In genomic region chr7:78194609-78195008, GRCh38 we compare ENCODE assay signal across 19 cellular contexts.
A peak's percentile ranks its signal among the peaks of the same experiment; 100 is the strongest.
DNase-seq lines count a peak whose midpoint lies in the region; ATAC-seq, FAIRE-seq and TF ChIP-seq lines count a peak whose summit lies in the region.
"Had no signal": no experiment of that assay in that cellular context is flagged by ENCODE, and none has a peak within 500 bp of the region (broad histone marks: within the 10 kb centered on the region; RNA-seq: fewer than 3 reads in every experiment).

No MANE protein-coding gene starts in this region.

- CTCF ChIA-PET in K562 (lab: Yijun Ruan, JAX; ENCODE audit: low intra/inter-chr PET ratio), result no interaction called here

- no peak overlapping the region for H3K4me3 ChIP-seq in left ventricle myocardium inferior
- H3K4me3 ChIP-seq in K562, result no peak overlapping the region
- H3K4me3 ChIP-seq in fibroblast of the aortic adventitia (ENCODE audit: low read depth, low read length), result no peak overlapping the region
- H3K4me3 ChIP-seq: GM12878, GM23338 had no signal

- TF ChIP-seq POLR2A in K562 (conservative IDR thresholded peaks at IDR 0.05), result no peak

- H3K4me2 ChIP-seq in K562 (ENCODE audit: insufficient read depth, low read length), result no peak overlapping the region
- H3K4me2 ChIP-seq: GM23338 had no signal

- FAIRE-seq in K562 (lab: Jason Lieb, UNC), result no peak
- FAIRE-seq: D721Med, GM12878, GM19239 had no signal

- no peaks in the 10 kb centered on the region for H4K20me1 ChIP-seq in K562 (replicated peaks; ENCODE audit: control insufficient read depth, insufficient read depth, low read length)

- no peak for TF ChIP-seq RAD21 in K562 (CRISPR knock-in tag; conservative IDR thresholded peaks at IDR 0.05 in 1 of 2, IDR thresholded peaks at IDR 0.05 in 1 of 2)

- H3K4me1 ChIP-seq in left ventricle myocardium inferior (peaks cover 11% of the 10 kb centered on the region), K562 (replicated peaks in 1 of 2; ENCODE audit: control insufficient read depth in 2 of 2, insufficient read depth in 2 of 2, low read length in 2 of 2) (no peaks in the 10 kb centered on the region)
- H3K4me1 ChIP-seq: Caco-2 had no signal

- no peaks in the 10 kb centered on the region for H3K79me2 ChIP-seq in K562 (ENCODE audit: control insufficient read depth, insufficient read depth, low read length)

- H3K36me3 ChIP-seq in left ventricle myocardium inferior, result no peaks in the 10 kb centered on the region
- H3K36me3 ChIP-seq in K562 (ENCODE audit: control insufficient read depth, insufficient read depth, low read length), result no peaks in the 10 kb centered on the region

- in situ Hi-C loops in K562 (cut with MboI), result no loop called here

- no peak for DNase-seq in left ventricle myocardium superior
- DNase-seq in left ventricle myocardium inferior, result no peak
- peak in 1 of 4 experiments; percentile 9 for DNase-seq in K562 (ENCODE audit: extremely low read depth in 1 of 4, low spot score in 3 of 4)
- peak; percentile 7 for DNase-seq in fibroblast of the aortic adventitia (ENCODE audit: low read depth)
- no peak for DNase-seq in NCI-H446 (lab: John Stamatoyannopoulos, UW)
- DNase-seq in COLO829 (ENCODE audit: low spot score), result no peak
- DNase-seq: C1 segment of cervical spinal cord; Caco-2; CD4-positive, alpha-beta memory T cell; DMS 273 treated with DMSO at 0.1 percent for 48 hours; DMS79; EL; GDM1; H9 had no signal

- BruUV-seq in K562 (replicated peaks; lab: Mats Ljungman, UMichigan), result no TSS peak

- no peaks in the 10 kb centered on the region for H3K9me1 ChIP-seq in K562 (ENCODE audit: control insufficient read depth, insufficient read depth, low read length)

- no peak overlapping the region for H3K9ac ChIP-seq in K562 (ENCODE audit: insufficient read depth in 1 of 2, low read depth in 2 of 2, low read length in 2 of 2)

- H3K27me3 ChIP-seq in left ventricle myocardium inferior (ENCODE audit: low read depth), result no peaks in the 10 kb centered on the region
- H3K27me3 ChIP-seq in K562 (ENCODE audit: control insufficient read depth in 2 of 2, insufficient read depth in 2 of 2, low read length in 2 of 2), result no peaks in the 10 kb centered on the region

- H3K9me3 ChIP-seq in left ventricle myocardium inferior (replicated peaks) (no peaks in the 10 kb centered on the region), K562 (replicated peaks; ENCODE audit: control insufficient read depth, insufficient read depth, low read depth, low read length) (no peaks in the 10 kb centered on the region)
- H3K9me3 ChIP-seq: Caco-2 had no signal

- POLR2A ChIA-PET in K562 (lab: Yijun Ruan, JAX), result interaction anchor here (0.6 to 0.7 kb wide), 2 partner anchors 39 to 396 kb away, joined by 3 to 4 read pairs; no protein-coding TSS in a partner anchor

- no peak for TF ChIP-seq EP300 in K562 (IDR thresholded peaks at IDR 0.05; ENCODE audit: low read length)

- H3K27ac ChIP-seq in left ventricle myocardium inferior (replicated peaks) (no peak overlapping the region), K562 (ENCODE audit: extremely low read depth, low read depth, low read length) (no peak overlapping the region)

- intact Hi-C loops in left ventricle myocardium superior (cut with micrococcal nuclease), result no loop called here
- intact Hi-C loops in left ventricle myocardium inferior (cut with micrococcal nuclease), result no loop called here
- intact Hi-C loops in K562 (cut with micrococcal nuclease), result no loop called here

- WGBS in K562 (ENCODE audit: insufficient coverage, low coverage, missing lambda C conversion rate), result 3% methylated on average over 6 of the region's 6 CpGs

- peak; percentile 68 for ATAC-seq in left ventricle myocardium superior
- ATAC-seq in K562, result peak; percentile 83
- ATAC-seq: GM12878, GM23338, HCT116 had no signal

- no peak overlapping the region for H2AFZ ChIP-seq in K562 (ENCODE audit: low read depth, low read length)
- H2AFZ ChIP-seq: GM23338 had no signal

- TF ChIP-seq CTCF in left ventricle myocardium inferior (IDR thresholded peaks at IDR 0.05; ENCODE audit: borderline replicate concordance), result no peak
- no peak for TF ChIP-seq CTCF in K562 (IDR thresholded peaks at IDR 0.05 in 2 of 3, conservative IDR thresholded peaks at IDR 0.05 in 1 of 3; ENCODE audit: insufficient read depth in 2 of 3, low read depth in 1 of 3, low read length in 3 of 3)
- TF ChIP-seq CTCF in fibroblast of the aortic adventitia (IDR thresholded peaks at IDR 0.05; ENCODE audit: insufficient read depth, low read length), result no peak

TF ChIP-seq in K562, 482 proteins besides CTCF, POLR2A, EP300 and RAD21 (continues in another document):
- TF ChIP-seq SLC30A9 (CRISPR knock-in tag; IDR thresholded peaks at IDR 0.05) (no peak), TRIM28 (IDR thresholded peaks at IDR 0.05) (no peak), ZNF407 (IDR thresholded peaks at IDR 0.05; ENCODE audit: low read depth) (no peak), CXXC5 (CRISPR knock-in tag; IDR thresholded peaks at IDR 0.05) (no peak), CLOCK (CRISPR knock-in tag; IDR thresholded peaks at IDR 0.05; ENCODE audit: borderline replicate concordance) (no peak), POLR2B (IDR thresholded peaks at IDR 0.05; ENCODE audit: low read depth, partially characterized antibody) (no peak)
